3 cellular contexts compared by ENCODE assay signal in the genomic region with DNA sequence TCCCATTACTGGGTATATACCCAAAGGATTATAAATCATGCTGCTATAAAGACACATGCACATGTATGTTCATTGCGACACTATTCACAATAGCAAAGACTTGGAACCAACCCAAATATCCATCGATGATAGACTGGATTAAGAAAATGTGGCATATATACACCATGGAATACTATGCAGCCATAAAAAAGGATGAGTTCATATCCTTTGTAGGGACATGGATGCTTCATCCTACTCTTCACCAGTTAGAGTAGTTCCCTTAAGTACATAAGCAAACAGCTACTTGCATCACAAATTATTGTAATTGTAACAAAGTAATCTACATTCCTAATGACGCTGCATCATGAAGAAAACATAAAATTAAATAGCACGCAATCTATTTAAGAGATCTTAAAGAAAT.
A peak's percentile ranks its signal among the peaks of the same experiment; 100 is the strongest.
TF ChIP-seq lines count a peak whose summit lies in the region.

No MANE protein-coding gene starts in this region.

TF ChIP-seq in A549, 52 proteins besides CTCF, POLR2A, EP300 and RAD21:
- 0 out of 2 replicates have a peak, but pooled peaks have one; percentile 23 for TF ChIP-seq KDM1A (IDR thresholded peaks at IDR 0.05; ENCODE audit: low read depth)
TF ChIP-seq in A549: peak in this region for 1; not testable (repeated sequence) for 51.

TF ChIP-seq in HEK293, 187 proteins besides CTCF, POLR2A, EP300 and RAD21:
- TF ChIP-seq ZNF146 (tag by site-specific recombination; IDR thresholded peaks at IDR 0.05): peak; percentile 83

TF ChIP-seq in K562, 482 proteins besides CTCF, POLR2A, EP300 and RAD21:
- peak; percentile 70 for TF ChIP-seq ZNF146 (CRISPR knock-in tag; IDR thresholded peaks at IDR 0.05; ENCODE audit: unreplicated experiment)
TF ChIP-seq in K562: peak in this region for 1; not testable (repeated sequence) for 481.
